23 cellular contexts compared by ENCODE assay signal in genomic region chr15:46900992-46901391, GRCh38.
DNase-seq lines count a peak whose midpoint lies in the region; ATAC-seq and TF ChIP-seq lines count a peak whose summit lies in the region.
"Had no signal": no experiment of that assay in that cellular context is flagged by ENCODE, and none has a peak within 500 bp of the region (broad histone marks: within the 10 kb centered on the region; RNA-seq: fewer than 3 reads in every experiment).

No MANE protein-coding gene starts in this region.

- H2AFZ ChIP-seq in mammary epithelial cell (ENCODE audit: low read depth, low read length), result no peak overlapping the region
- H2AFZ ChIP-seq: GM23338, PC-9 had no signal

- in situ Hi-C loops in mammary epithelial cell (cut with MboI; ENCODE audit: low sequenced_read_pairs in 2 of 2), result no loop called here

- WGBS in mammary epithelial cell (ENCODE audit: low coverage, missing lambda C conversion rate), result 23% methylated on average over 2 of the region's 2 CpGs

- no peaks in the 10 kb centered on the region for H4K20me1 ChIP-seq in mammary epithelial cell (ENCODE audit: insufficient read depth, low read length)

- no TSS peak for BruUV-seq in mammary epithelial cell (replicated peaks; lab: Mats Ljungman, UMichigan)

- DNase-seq in HS-27A (ENCODE audit: low read depth), result peak; percentile 7
- DNase-seq in RWPE2 (ENCODE audit: low spot score), result no peak
- peak; percentile 5 to 48 for DNase-seq in foreskin keratinocyte
- peak; percentile 6 for DNase-seq in stromal cell of bone marrow (ENCODE audit: low read depth)
- no peak for DNase-seq in stimulated activated CD4-positive, alpha-beta T cell treated with anti-CD3 and anti-CD28 coated beads, Interleukin-4, amount 100 ng/mL, for 1 hour
- no peak for DNase-seq in mammary epithelial cell
- DNase-seq: Calu3, DMS153, DND-41, H9, NCI-H1092, NCI-H1436, NCI-H187, NCI-H2081 treated with DMSO at 0.1 percent for 48 hours, NCI-H2171 treated with DMSO at 0.1 percent for 48 hours, NCI-H345, NCI-H510A treated with DMSO at 0.1 percent for 48 hours, PC-9, RPMI8226, SHP77, T-helper 1 cell had no signal

- H3K4me2 ChIP-seq in mammary epithelial cell (ENCODE audit: insufficient read depth, low read depth, low read length), result no peak overlapping the region
- H3K4me2 ChIP-seq: GM23338, PC-9 had no signal

- H3K4me3 ChIP-seq in RWPE2 (ENCODE audit: severe bottlenecking) (no peak overlapping the region), mammary epithelial cell (replicated peaks in 1 of 3; ENCODE audit: insufficient read depth in 1 of 3, low read depth in 2 of 3, low read length in 3 of 3) (no peak overlapping the region)
- H3K4me3 ChIP-seq: GM23338, PC-9 had no signal

- intact Hi-C loops in mammary epithelial cell (cut with micrococcal nuclease), result no loop called here

- CTCF ChIA-PET in mammary epithelial cell (lab: Charles Lee; ENCODE audit: low non-redundant PET), result no interaction called here

- TF ChIP-seq CTCF in RWPE2 (IDR thresholded peaks at IDR 0.05; ENCODE audit: poor library complexity, severe bottlenecking) (no peak), foreskin keratinocyte (conservative IDR thresholded peaks at IDR 0.05) (no peak), mammary epithelial cell (conservative IDR thresholded peaks at IDR 0.05 in 1 of 2, IDR thresholded peaks at IDR 0.05 in 1 of 2; ENCODE audit: extremely low read depth in 1 of 2, insufficient read depth in 1 of 2, low read depth in 1 of 2, low read length in 2 of 2) (no peak)

- dilution Hi-C loops in mammary epithelial cell (cut with HindIII; ENCODE audit: low sequenced_read_pairs), result no loop called here

- H3K79me2 ChIP-seq in mammary epithelial cell (ENCODE audit: insufficient read depth, low read length), result no peaks in the 10 kb centered on the region

- H3K9ac ChIP-seq in mammary epithelial cell (ENCODE audit: insufficient read depth, low read length), result no peak overlapping the region

- H3K36me3 ChIP-seq in RWPE2 (ENCODE audit: low read depth) (no peaks in the 10 kb centered on the region), mammary epithelial cell (ENCODE audit: insufficient read depth, low read length) (no peaks in the 10 kb centered on the region)

- H3K4me1 ChIP-seq in RWPE2 (ENCODE audit: insufficient read depth, poor library complexity, severe bottlenecking) (no peaks in the 10 kb centered on the region), foreskin keratinocyte (no peaks in the 10 kb centered on the region), mammary epithelial cell (ENCODE audit: insufficient read depth, low read length) (no peaks in the 10 kb centered on the region)

- H3K9me3 ChIP-seq in RWPE2 (ENCODE audit: severe bottlenecking) (no peaks in the 10 kb centered on the region), mammary epithelial cell (replicated peaks; ENCODE audit: insufficient read depth, low read length) (peaks cover 15% of the 10 kb centered on the region)

- ATAC-seq in RWPE2 (ENCODE audit: low read depth) (peak; percentile 80), foreskin keratinocyte (no peak), HG03571 (IDR thresholded peaks at IDR 0.05; ENCODE audit: unreplicated experiment) (no peak)
- ATAC-seq: GM23338 had no signal

- H3K27ac ChIP-seq in RWPE2 (ENCODE audit: poor library complexity, severe bottlenecking) (no peak overlapping the region), foreskin keratinocyte (no peak overlapping the region), mammary epithelial cell (ENCODE audit: insufficient read depth, low read depth, low read length) (no peak overlapping the region)
- H3K27ac ChIP-seq: PC-9 had no signal

- no peaks in the 10 kb centered on the region for H3K27me3 ChIP-seq in RWPE2 (ENCODE audit: insufficient read depth, poor library complexity, severe bottlenecking)
- H3K27me3 ChIP-seq in foreskin keratinocyte, result no peaks in the 10 kb centered on the region
- H3K27me3 ChIP-seq in mammary epithelial cell (ENCODE audit: insufficient read depth, low read length), result no peaks in the 10 kb centered on the region

Comparison
In these comparisons a context has a peak if more than half of its experiments do, and no peak if none do; other contexts are left out.
1. DNase-seq: peak in HS-27A (single experiment), foreskin keratinocyte (2 of 2) and stromal cell of bone marrow (single experiment); none in RWPE2 (single experiment), stimulated activated CD4-positive, alpha-beta T cell treated with anti-CD3 and anti-CD28 coated beads, Interleukin-4, amount 100 ng/mL, for 1 hour (single experiment) and mammary epithelial cell (single experiment).